8 cellular contexts compared by ENCODE assay signal in the genomic region with DNA sequence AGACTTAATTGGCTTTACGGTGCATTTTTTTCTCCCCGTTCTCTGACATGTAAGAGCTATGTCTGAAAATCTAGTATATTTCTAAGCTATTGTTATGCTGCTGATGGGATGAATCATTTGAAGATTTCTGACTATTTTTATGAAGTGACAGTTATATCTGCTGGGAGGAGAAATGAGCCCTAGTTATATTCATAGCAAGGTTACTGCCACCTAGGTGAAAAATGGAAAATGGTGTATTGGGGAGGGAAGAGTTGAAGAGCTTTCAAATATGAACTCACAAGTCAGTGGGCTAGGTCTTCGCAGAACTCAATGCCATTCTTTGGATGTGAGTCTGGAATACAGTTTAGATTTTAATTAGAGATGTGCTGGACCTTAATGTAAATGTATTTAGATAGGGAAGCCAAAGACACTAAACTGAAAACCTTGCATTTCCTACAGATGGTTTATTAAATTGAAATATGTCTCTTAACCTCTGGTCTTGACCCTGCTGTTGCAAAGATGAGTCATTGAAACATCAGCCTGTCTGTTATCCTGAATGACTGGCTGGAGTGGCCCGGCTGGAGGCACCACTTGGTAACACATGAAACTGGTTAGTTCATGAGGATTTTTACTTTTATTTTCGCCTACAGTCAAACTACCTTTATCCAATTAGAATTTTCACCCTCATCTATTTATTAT.
A peak's percentile ranks its signal among the peaks of the same experiment; 100 is the strongest.
DNase-seq lines count a peak whose midpoint lies in the region; ATAC-seq, FAIRE-seq and TF ChIP-seq lines count a peak whose summit lies in the region.

No MANE protein-coding gene starts in this region.

- no peak overlapping the region for H3K27ac ChIP-seq in right atrium auricular region

- DNase-seq in AG08395 (ENCODE audit: low spot score) (peak; percentile 52), HTR-8/SVneo (ENCODE audit: insufficient read length, low spot score) (peak; percentile 68), dermis microvascular lymphatic vessel endothelial cell (ENCODE audit: low read depth in 2 of 2) (peak; percentile 52 to 82), right atrium auricular region (ENCODE audit: low spot score) (no peak), NCI-H187 (lab: John Stamatoyannopoulos, UW) (no peak), cardiac septum (ENCODE audit: low spot score) (no peak), HUDEP-2 (lab: John Stamatoyannopoulos, UW; ENCODE audit: unreplicated experiment in 76 of 76) (no peak)

- H3K36me3 ChIP-seq in right atrium auricular region = no peaks in the 10 kb centered on the region

- no peaks in the 10 kb centered on the region for H3K27me3 ChIP-seq in right atrium auricular region

- no peaks in the 10 kb centered on the region for H3K4me1 ChIP-seq in right atrium auricular region

- no peaks in the 10 kb centered on the region for H3K9me3 ChIP-seq in right atrium auricular region

- peak; percentile 85 for FAIRE-seq in HTR-8/SVneo (lab: Jason Lieb, UNC)

- peak; percentile 85 for ATAC-seq in GM19463 (IDR thresholded peaks at IDR 0.05; ENCODE audit: unreplicated experiment)

- H3K4me3 ChIP-seq in right atrium auricular region = no peak overlapping the region

- intact Hi-C loops in cardiac septum (cut with DNase I) = no loop called here

- TF ChIP-seq CTCF in right atrium auricular region (IDR thresholded peaks at IDR 0.05) = no peak

Comparison
In these comparisons a context has a peak if more than half of its experiments do, and no peak if none do; other contexts are left out.
1. DNase-seq: peak in AG08395 (single experiment), HTR-8/SVneo (single experiment) and dermis microvascular lymphatic vessel endothelial cell (2 of 2); none in right atrium auricular region (single experiment), NCI-H187 (0 of 2), cardiac septum (single experiment) and HUDEP-2 (0 of 76).